ENCODE assay signal across 26 cellular contexts in genomic region chr13:67803118-67803517, GRCh38.
DNase-seq lines count a peak whose midpoint lies in the region; ATAC-seq and TF ChIP-seq lines count a peak whose summit lies in the region.
"Had no signal": no experiment of that assay in that cellular context is flagged by ENCODE, and none has a peak within 500 bp of the region (broad histone marks: within the 10 kb centered on the region; RNA-seq: fewer than 3 reads in every experiment).

No MANE protein-coding gene starts in this region.

- no CpG with 5 or more reads among the region's 8 CpGs for WGBS in neuronal stem cell (ENCODE audit: extremely low coverage in 2 of 2, insufficient read length in 2 of 2, insufficient replicate concordance in 1 of 2), 2 donors

- ATAC-seq in HG03354 (IDR thresholded peaks at IDR 0.05; ENCODE audit: poor library complexity, severe bottlenecking, unreplicated experiment) = no peak
- ATAC-seq: CD8-positive, alpha-beta T cell; HCT116; K562; SK-N-SH treated with all-trans-retinoic acid at 6 μM for 48 hours; T-helper 17 cell had no signal

- H3K9ac ChIP-seq in neuronal stem cell (ENCODE audit: low read depth, low read length, poor library complexity) (no peak overlapping the region), MM.1S (ENCODE audit: low read length) (no peak overlapping the region)

- no peaks in the 10 kb centered on the region for H3K27me3 ChIP-seq in neuronal stem cell (ENCODE audit: control insufficient read depth in 3 of 3, insufficient read depth in 3 of 3, low read depth in 1 of 3, low read length in 3 of 3)
- H3K27me3 ChIP-seq in MM.1S (replicated peaks; ENCODE audit: insufficient read depth, low read length) = no peaks in the 10 kb centered on the region

- H3K27ac ChIP-seq in neuronal stem cell (replicated peaks; ENCODE audit: low read length) (no peak overlapping the region), MM.1S (ENCODE audit: low read length) (no peak overlapping the region)
- H3K27ac ChIP-seq: C4-2B had no signal

- no peak overlapping the region for H2BK5ac ChIP-seq in neuronal stem cell (ENCODE audit: low read length)

- H3K4me2 ChIP-seq in neuronal stem cell (ENCODE audit: insufficient read depth, low read length, poor library complexity, severe bottlenecking) (no peak overlapping the region), MM.1S (ENCODE audit: low read depth, low read length) (no peak overlapping the region)

- no peak overlapping the region for H4K8ac ChIP-seq in neuronal stem cell (ENCODE audit: low read depth, low read length)

- no peaks in the 10 kb centered on the region for H4K20me1 ChIP-seq in MM.1S (ENCODE audit: insufficient read depth, low read length)

- H2AK5ac ChIP-seq in neuronal stem cell (ENCODE audit: low read depth, low read length) = no peak overlapping the region

- no peaks in the 10 kb centered on the region for H3K9me2 ChIP-seq in MM.1S (replicated peaks; ENCODE audit: insufficient read depth, low read length)

- H3K4ac ChIP-seq in neuronal stem cell (ENCODE audit: low read length) = no peak overlapping the region

- H3K9me3 ChIP-seq in neuronal stem cell (replicated peaks in 1 of 2; ENCODE audit: control insufficient read depth in 2 of 2, insufficient read depth in 1 of 2, low read depth in 1 of 2, low read length in 2 of 2) (no peaks in the 10 kb centered on the region), MM.1S (replicated peaks; ENCODE audit: insufficient read depth, low read length) (no peaks in the 10 kb centered on the region)

- H2BK12ac ChIP-seq in neuronal stem cell (ENCODE audit: low read length) = no peak overlapping the region

- no peaks in the 10 kb centered on the region for H3K79me2 ChIP-seq in MM.1S (ENCODE audit: low read length)

- H3K4me3 ChIP-seq in neuronal stem cell (ENCODE audit: low read length in 2 of 2) (no peak overlapping the region), MM.1S (ENCODE audit: low read length) (no peak overlapping the region)
- H3K4me3 ChIP-seq: K562 had no signal

- peak overlapping the region; percentile 12 for H2AFZ ChIP-seq in neuronal stem cell (ENCODE audit: low read length)
- H2AFZ ChIP-seq in MM.1S (ENCODE audit: low read length) = no peak overlapping the region

- no peak overlapping the region for H3K14ac ChIP-seq in neuronal stem cell (ENCODE audit: low read length)

- H2BK15ac ChIP-seq in neuronal stem cell (ENCODE audit: low read length) = no peak overlapping the region

- no peak overlapping the region for H3K23ac ChIP-seq in neuronal stem cell (ENCODE audit: low read depth, low read length, poor library complexity)

- DNase-seq in NCI-H82 (lab: John Stamatoyannopoulos, UW) (peak; percentile 33), NCI-H82 treated with DMSO at 0.1 percent for 48 hours (lab: John Stamatoyannopoulos, UW; ENCODE audit: unreplicated experiment) (no peak), NCI-H146 (lab: John Stamatoyannopoulos, UW) (peak; percentile 98), NCI-H748 treated with DMSO at 0.1 percent for 48 hours (lab: John Stamatoyannopoulos, UW) (peak; percentile 81), neuronal stem cell (ENCODE audit: low spot score) (no peak), middle frontal gyrus (ENCODE audit: extremely low spot score, low spot score) (no peak), MM.1S (no peak)
- DNase-seq: CD8-positive, alpha-beta T cell; DMS 273 treated with DMSO at 0.1 percent for 48 hours; DMS79; EL; GF-D8; Kasumi-1; MV-4-11; NCI-H1105; NCI-H187 treated with DMSO at 0.1 percent for 48 hours; NCI-H2107; NCI-H226; NCI-H524; SIG-M5; T-helper 17 cell had no signal

- H3K18ac ChIP-seq in neuronal stem cell (ENCODE audit: low read length) = no peak overlapping the region

- no peak overlapping the region for H4K91ac ChIP-seq in neuronal stem cell (ENCODE audit: low read depth, low read length, poor library complexity)

- no peaks in the 10 kb centered on the region for H3K79me1 ChIP-seq in neuronal stem cell (ENCODE audit: low read depth, low read length)

- no peak for TF ChIP-seq CTCF in MM.1S (IDR thresholded peaks at IDR 0.05; ENCODE audit: low read length)

- H3K4me1 ChIP-seq in neuronal stem cell (ENCODE audit: control insufficient read depth in 2 of 2, insufficient read depth in 1 of 2, low read depth in 1 of 2, low read length in 2 of 2) (no peaks in the 10 kb centered on the region), MM.1S (ENCODE audit: low read length) (no peaks in the 10 kb centered on the region)

- H3K36me3 ChIP-seq in neuronal stem cell (replicated peaks in 1 of 2; ENCODE audit: control insufficient read depth in 2 of 2, insufficient read depth in 2 of 2, low read length in 2 of 2) = no peaks in the 10 kb centered on the region
- no peaks in the 10 kb centered on the region for H3K36me3 ChIP-seq in MM.1S (replicated peaks; ENCODE audit: insufficient read depth, low read length)

- H2BK120ac ChIP-seq in neuronal stem cell (ENCODE audit: low read depth, low read length) = no peak overlapping the region

- H3F3A ChIP-seq in MM.1S (ENCODE audit: insufficient read depth, low read length) = no peaks in the 10 kb centered on the region

Comparison
In these comparisons a context has a peak if more than half of its experiments do, and no peak if none do; other contexts are left out.
1. DNase-seq: peak in NCI-H82 (single experiment), NCI-H146 (single experiment) and NCI-H748 treated with DMSO at 0.1 percent for 48 hours (single experiment); none in NCI-H82 treated with DMSO at 0.1 percent for 48 hours (single experiment), neuronal stem cell (single experiment), middle frontal gyrus (single experiment) and MM.1S (single experiment).